18 cellular contexts compared by ENCODE assay signal in genomic region chr1:44554706-44555105, GRCh38.
DNase-seq lines count a peak whose midpoint lies in the region; ATAC-seq and TF ChIP-seq lines count a peak whose summit lies in the region.
"Had no signal": no experiment of that assay in that cellular context is flagged by ENCODE, and none has a peak within 500 bp of the region (broad histone marks: within the 10 kb centered on the region; RNA-seq: fewer than 3 reads in every experiment).

No MANE protein-coding gene starts in this region.

- peaks cover 4% of the 10 kb centered on the region for H3K4me1 ChIP-seq in mesenchymal stem cell (ENCODE audit: control insufficient read depth, insufficient read depth, low read depth, low read length)

- no peak overlapping the region for H3K4me2 ChIP-seq in mesenchymal stem cell (ENCODE audit: low read length, poor library complexity, severe bottlenecking)

- TF ChIP-seq CTCF in AG10803 (conservative IDR thresholded peaks at IDR 0.05; ENCODE audit: low read length) (no peak), RWPE1 (conservative IDR thresholded peaks at IDR 0.05; ENCODE audit: low read depth) (no peak), dorsolateral prefrontal cortex (IDR thresholded peaks at IDR 0.05 in 54 of 56, conservative IDR thresholded peaks at IDR 0.05 in 2 of 56; ENCODE audit: low read depth in 1 of 56, partially characterized antibody in 56 of 56) (no peak), endothelial cell (IDR thresholded peaks at IDR 0.05; ENCODE audit: unreplicated experiment) (no peak)

- H4K91ac ChIP-seq in mesenchymal stem cell (ENCODE audit: low read length): no peak overlapping the region

- intact Hi-C loops in dorsolateral prefrontal cortex (cut with DNase I) (no loop called here), Right ventricle myocardium inferior (cut with DNase I) (no loop called here)

- H3K27ac Mint-ChIP-seq in endothelial cell (ENCODE audit: unreplicated experiment): no peak overlapping the region
- H3K27ac Mint-ChIP-seq: B cell, HFFc6 had no signal

- no peak overlapping the region for H2AK5ac ChIP-seq in mesenchymal stem cell (ENCODE audit: low read length, severe bottlenecking)

- H4K8ac ChIP-seq in mesenchymal stem cell (ENCODE audit: low read length): no peak overlapping the region

- no peak overlapping the region for H2BK15ac ChIP-seq in mesenchymal stem cell (ENCODE audit: low read depth, poor library complexity, severe bottlenecking)

- H3K79me1 ChIP-seq in mesenchymal stem cell (replicated peaks; ENCODE audit: low read length, poor library complexity, severe bottlenecking): no peaks in the 10 kb centered on the region

- CTCF ChIA-PET in RWPE1 (lab: Yijun Ruan, JAX): interaction anchor here (0.6 to 1.3 kb wide), 2 partner anchors 8 to 1129 kb away, joined by 3 read pairs; no protein-coding TSS in a partner anchor

- H3K4me1 Mint-ChIP-seq in endothelial cell (ENCODE audit: unreplicated experiment): peaks cover 38% of the 10 kb centered on the region
- H3K4me1 Mint-ChIP-seq: B cell had no signal

- no peaks in the 10 kb centered on the region for H3K9me3 ChIP-seq in mesenchymal stem cell (ENCODE audit: control insufficient read depth, low read length)

- H3K27ac ChIP-seq in RWPE1: peak overlapping the region; percentile 61
- peak overlapping the region in 53 of 59 donors; percentile 3 to 100 (median 69) for H3K27ac ChIP-seq in dorsolateral prefrontal cortex
- H3K27ac ChIP-seq in layer of hippocampus (ENCODE audit: low read depth, low read length): peak overlapping the region; percentile 21
- no peak overlapping the region for H3K27ac ChIP-seq in mesenchymal stem cell (ENCODE audit: low read length, poor library complexity, severe bottlenecking)

- no peak overlapping the region for H3K4me3 Mint-ChIP-seq in endothelial cell (ENCODE audit: unreplicated experiment)
- H3K4me3 Mint-ChIP-seq: B cell, CD14-positive monocyte had no signal

- H3K4me3 ChIP-seq in AG10803 (ENCODE audit: low read length) (no peak overlapping the region), dorsolateral prefrontal cortex (no peak overlapping the region), mesenchymal stem cell (ENCODE audit: insufficient read depth in 1 of 2, low read depth in 1 of 2, low read length in 2 of 2) (no peak overlapping the region)

- H2AFZ ChIP-seq in mesenchymal stem cell (ENCODE audit: low read depth, low read length): no peak overlapping the region

- no peaks in the 10 kb centered on the region for H3K9me3 Mint-ChIP-seq in endothelial cell (ENCODE audit: unreplicated experiment)
- H3K9me3 Mint-ChIP-seq: HFFc6 had no signal

- H3K27me3 ChIP-seq in dorsolateral prefrontal cortex: peaks cover 0 to 1% (median 0%) of the 10 kb centered on the region in 45 donors
- no peaks in the 10 kb centered on the region for H3K27me3 ChIP-seq in layer of hippocampus (ENCODE audit: control insufficient read depth, insufficient read depth, low read length)
- H3K27me3 ChIP-seq in mesenchymal stem cell (ENCODE audit: control insufficient read depth in 1 of 2, insufficient read depth in 1 of 2, low read length in 2 of 2): peaks cover 40 to 56% of the 10 kb centered on the region in 2 experiments

- 82% methylated on average over 2 of the region's 2 CpGs for WGBS in mesenchymal stem cell

- no peak overlapping the region for H2BK120ac ChIP-seq in mesenchymal stem cell (ENCODE audit: low read depth, low read length)

- POLR2A ChIA-PET in RWPE1 (lab: Yijun Ruan, JAX; ENCODE audit: low non-redundant PET): no interaction called here

- no peak overlapping the region for H3K14ac ChIP-seq in mesenchymal stem cell (ENCODE audit: low read length in 2 of 2)

- H3K27me3 Mint-ChIP-seq in endothelial cell (ENCODE audit: unreplicated experiment): peaks cover 1% of the 10 kb centered on the region

- peaks cover 3% of the 10 kb centered on the region for H3K36me3 Mint-ChIP-seq in endothelial cell (ENCODE audit: low read depth, unreplicated experiment)
- H3K36me3 Mint-ChIP-seq: CD14-positive monocyte had no signal

- ATAC-seq in Right ventricle myocardium inferior: no peak

- H3K18ac ChIP-seq in mesenchymal stem cell (ENCODE audit: low read depth in 1 of 2, low read length in 2 of 2): no peak overlapping the region

- no peak overlapping the region for H2BK12ac ChIP-seq in mesenchymal stem cell (ENCODE audit: low read length in 2 of 2)

- no peak overlapping the region for H3K23ac ChIP-seq in mesenchymal stem cell (ENCODE audit: low read length in 2 of 2)

- DNase-seq in AG10803 (ENCODE audit: low read depth) (peak; percentile 3), RWPE1 (ENCODE audit: low spot score) (peak; percentile 63), dorsolateral prefrontal cortex (no peak), Right ventricle myocardium inferior (ENCODE audit: missing footprints) (no peak), mesenchymal stem cell (no peak), endothelial cell (ENCODE audit: low spot score) (no peak)
- DNase-seq: DMS53; GDM1; HFFc6; MM.1S; NCI-H1092 treated with DMSO at 0.1 percent for 48 hours; NCI-H1436 treated with DMSO at 0.1 percent for 48 hours; NCI-H1930; NCI-H510A; NK-92 treated with Interleukin-12 subunit alpha and Interleukin-12 subunit beta, amount 100 ng/mL, for 24 hours had no signal

- H3K9ac ChIP-seq in mesenchymal stem cell (ENCODE audit: low read length): no peak overlapping the region

- H2BK5ac ChIP-seq in mesenchymal stem cell (ENCODE audit: low read depth, low read length, poor library complexity, severe bottlenecking): no peak overlapping the region

- no peaks in the 10 kb centered on the region for H3K36me3 ChIP-seq in mesenchymal stem cell (ENCODE audit: control insufficient read depth in 1 of 2, insufficient read depth in 2 of 2, low read depth in 1 of 2, low read length in 2 of 2)

- no peak overlapping the region for H3K4ac ChIP-seq in mesenchymal stem cell (ENCODE audit: low read depth in 1 of 2, low read length in 2 of 2)

Comparison
In these comparisons a context has a peak if more than half of its experiments do, and no peak if none do; other contexts are left out.
1. DNase-seq: peak in AG10803 (single experiment) and RWPE1 (single experiment); none in dorsolateral prefrontal cortex (0 of 10), Right ventricle myocardium inferior (single experiment), mesenchymal stem cell (single experiment) and endothelial cell (single experiment).